Comparison of ENCODE assay signal across 15 cellular contexts in genomic region chr9:109535365-109535764, GRCh38. TPM values are rescaled to one million over a fixed set of nuclear protein-coding genes. Genes with fewer than 3 reads are reported as not detected.
DNase-seq lines count a peak whose midpoint lies in the region; ATAC-seq, FAIRE-seq and TF ChIP-seq lines count a peak whose summit lies in the region.
"Had no signal": no experiment of that assay in that cellular context is flagged by ENCODE, and none has a peak within 500 bp of the region (broad histone marks: within the 10 kb centered on the region; RNA-seq: fewer than 3 reads in every experiment).

No MANE protein-coding gene starts in this region.

- 32% methylated on average over 6 of the region's 6 CpGs for WGBS in A549 (ENCODE audit: missing lambda C conversion rate)
- WGBS in K562 (ENCODE audit: insufficient coverage, low coverage, missing lambda C conversion rate) = 0% methylated on average over 6 of the region's 6 CpGs

- in situ Hi-C loops in K562 (cut with MboI) = no loop called here

- peaks cover 3% of the 10 kb centered on the region for H3K9me3 Mint-ChIP-seq in stimulated activated effector memory CD8-positive, alpha-beta T cell treated with anti-CD3 and anti-CD28 coated beads, Interleukin-12 subunit alpha, Interleukin-12 subunit beta, amount 100 ng/mL, for 72 hours
- H3K9me3 Mint-ChIP-seq: HFFc6 had no signal

- FAIRE-seq in A549 (lab: Jason Lieb, UNC) (no peak), K562 (lab: Jason Lieb, UNC) (no peak), frontal cortex (lab: Jason Lieb, UNC) (no peak)

- POLR2A ChIA-PET in A549 (lab: Yijun Ruan, JAX) (no interaction called here), A673 (lab: Charles Lee; ENCODE audit: low non-redundant PET) (no interaction called here), K562 (lab: Yijun Ruan, JAX) (interaction anchor here (0.8 kb wide), 1 partner anchor 10 kb away, joined by 3 read pairs; no protein-coding TSS in a partner anchor)

- H3K4me3 ChIP-seq in A549 = no peak overlapping the region
- H3K4me3 ChIP-seq in A673 (ENCODE audit: low read depth, low read length, poor library complexity, severe bottlenecking) = no peak overlapping the region
- no peak overlapping the region for H3K4me3 ChIP-seq in K562
- H3K4me3 ChIP-seq: BLaER1 had no signal

- TF ChIP-seq CTCF in A549 (IDR thresholded peaks at IDR 0.05) = no peak
- no peak for TF ChIP-seq CTCF in A673 (conservative IDR thresholded peaks at IDR 0.05; ENCODE audit: low read depth, low read length)
- TF ChIP-seq CTCF in K562 (IDR thresholded peaks at IDR 0.05 in 2 of 3, conservative IDR thresholded peaks at IDR 0.05 in 1 of 3; ENCODE audit: insufficient read depth in 2 of 3, low read depth in 1 of 3, low read length in 3 of 3) = no peak

- no peak overlapping the region for H3K27ac ChIP-seq in A549
- H3K27ac ChIP-seq in A673 (ENCODE audit: low read depth, low read length, poor library complexity, severe bottlenecking) = no peak overlapping the region
- H3K27ac ChIP-seq in K562 (ENCODE audit: extremely low read depth, low read depth, low read length) = no peak overlapping the region
- H3K27ac ChIP-seq: BLaER1 had no signal

- no peak for TF ChIP-seq EP300 in A549 (IDR thresholded peaks at IDR 0.05)
- no peak for TF ChIP-seq EP300 in K562 (IDR thresholded peaks at IDR 0.05; ENCODE audit: low read length)

- ATAC-seq in A549 (no peak), K562 (no peak)
- ATAC-seq in stimulated activated effector memory CD8-positive, alpha-beta T cell treated with anti-CD3 and anti-CD28 coated beads, Interleukin-12 subunit alpha, Interleukin-12 subunit beta, amount 100 ng/mL, for 72 hours = no peak

- H4K20me1 ChIP-seq in K562 (replicated peaks; ENCODE audit: control insufficient read depth, insufficient read depth, low read length) = no peaks in the 10 kb centered on the region
- H4K20me1 ChIP-seq: BLaER1 had no signal

- H3K36me3 ChIP-seq in A673 (ENCODE audit: insufficient read depth, low read length, poor library complexity, severe bottlenecking) = no peaks in the 10 kb centered on the region
- H3K36me3 ChIP-seq in K562 (ENCODE audit: control insufficient read depth, insufficient read depth, low read length) = no peaks in the 10 kb centered on the region
- H3K36me3 ChIP-seq: BLaER1 had no signal

- H3K4me1 ChIP-seq in A549 (no peaks in the 10 kb centered on the region), A673 (ENCODE audit: insufficient read depth, low read length, poor library complexity, severe bottlenecking) (no peaks in the 10 kb centered on the region), K562 (replicated peaks in 1 of 2; ENCODE audit: control insufficient read depth in 2 of 2, insufficient read depth in 2 of 2, low read length in 2 of 2) (peaks cover 0 to 4% of the 10 kb centered on the region in 2 experiments; a peak in 2 of 5 replicates)
- H3K4me1 ChIP-seq: BLaER1, Caco-2 had no signal

- H3K9me3 ChIP-seq in A549 (0 out of 3 replicates have a peak, but pooled peaks cover 3% of the 10 kb centered on the region), A673 (ENCODE audit: low read depth, low read length, poor library complexity, severe bottlenecking) (no peaks in the 10 kb centered on the region), K562 (replicated peaks; ENCODE audit: control insufficient read depth, insufficient read depth, low read depth, low read length) (no peaks in the 10 kb centered on the region)
- H3K9me3 ChIP-seq: Caco-2 had no signal

- no peaks in the 10 kb centered on the region for H3K79me2 ChIP-seq in K562 (ENCODE audit: control insufficient read depth, insufficient read depth, low read length)

- H2AFZ ChIP-seq in K562 (ENCODE audit: low read depth, low read length) = no peak overlapping the region

- no peaks in the 10 kb centered on the region for H3K9me1 ChIP-seq in K562 (ENCODE audit: control insufficient read depth, insufficient read depth, low read length)

- intact Hi-C loops in A673 (cut with micrococcal nuclease; ENCODE audit: unreplicated experiment) = no loop called here
- intact Hi-C loops in K562 (cut with micrococcal nuclease) = no loop called here

- H3K9ac ChIP-seq in K562 (ENCODE audit: insufficient read depth in 1 of 2, low read depth in 2 of 2, low read length in 2 of 2) = no peak overlapping the region
- H3K9ac ChIP-seq: BLaER1 had no signal

- H3K4me2 ChIP-seq in A549 = no peak overlapping the region
- H3K4me2 ChIP-seq in K562 (ENCODE audit: insufficient read depth, low read length) = no peak overlapping the region
- H3K4me2 ChIP-seq: BLaER1 had no signal

- BruUV-seq in A673 (replicated peaks; lab: Mats Ljungman, UMichigan) = no TSS peak
- no TSS peak for BruUV-seq in K562 (replicated peaks; lab: Mats Ljungman, UMichigan)

- H3K27me3 ChIP-seq in A673 (replicated peaks; ENCODE audit: insufficient read depth, low read depth, low read length, poor library complexity) = peaks cover 19% of the 10 kb centered on the region
- peaks cover 5 to 9% of the 10 kb centered on the region in 2 experiments; a peak in 4 of 5 replicates for H3K27me3 ChIP-seq in K562 (ENCODE audit: control insufficient read depth in 2 of 2, insufficient read depth in 2 of 2, low read length in 2 of 2)
- H3K27me3 ChIP-seq: BLaER1 had no signal

- TF ChIP-seq POLR2A in A549 (IDR thresholded peaks at IDR 0.05; ENCODE audit: low read length) = no peak
- TF ChIP-seq POLR2A in K562 (conservative IDR thresholded peaks at IDR 0.05) = no peak

- H3K27ac Mint-ChIP-seq in stimulated activated effector memory CD8-positive, alpha-beta T cell treated with anti-CD3 and anti-CD28 coated beads, Interleukin-12 subunit alpha, Interleukin-12 subunit beta, amount 100 ng/mL, for 72 hours = no peak overlapping the region
- H3K27ac Mint-ChIP-seq: CD8-positive, alpha-beta memory T cell; HFFc6; IgD-negative memory B cell had no signal

- H3K4me3 Mint-ChIP-seq in stimulated activated effector memory CD8-positive, alpha-beta T cell treated with anti-CD3 and anti-CD28 coated beads, Interleukin-12 subunit alpha, Interleukin-12 subunit beta, amount 100 ng/mL, for 72 hours = no peak overlapping the region
- H3K4me3 Mint-ChIP-seq: CD8-positive, alpha-beta memory T cell; HFFc6; IgD-negative memory B cell had no signal

- no peaks in the 10 kb centered on the region for H3K36me3 Mint-ChIP-seq in stimulated activated effector memory CD8-positive, alpha-beta T cell treated with anti-CD3 and anti-CD28 coated beads, Interleukin-12 subunit alpha, Interleukin-12 subunit beta, amount 100 ng/mL, for 72 hours
- H3K36me3 Mint-ChIP-seq: CD8-positive, alpha-beta memory T cell; IgD-negative memory B cell had no signal

- TF ChIP-seq RAD21 in A549 (conservative IDR thresholded peaks at IDR 0.05 in 1 of 2, IDR thresholded peaks at IDR 0.05 in 1 of 2) = no peak
- TF ChIP-seq RAD21 in K562 (CRISPR knock-in tag; conservative IDR thresholded peaks at IDR 0.05 in 1 of 2, IDR thresholded peaks at IDR 0.05 in 1 of 2) = no peak

- CTCF ChIA-PET in A549 (lab: Yijun Ruan, JAX) (interaction anchor here (0.6 to 1.3 kb wide), 3 partner anchors 9 to 539 kb away, joined by 3 to 4 read pairs (median 3); no protein-coding TSS in a partner anchor), A673 (lab: Charles Lee) (no interaction called here), K562 (lab: Yijun Ruan, JAX; ENCODE audit: low intra/inter-chr PET ratio) (no interaction called here)

- H3K4me1 Mint-ChIP-seq in stimulated activated effector memory CD8-positive, alpha-beta T cell treated with anti-CD3 and anti-CD28 coated beads, Interleukin-12 subunit alpha, Interleukin-12 subunit beta, amount 100 ng/mL, for 72 hours = no peaks in the 10 kb centered on the region
- H3K4me1 Mint-ChIP-seq: CD8-positive, alpha-beta memory T cell; IgD-negative memory B cell had no signal

- DNase-seq in A549 (ENCODE audit: low read depth in 1 of 2, low spot score in 1 of 2) (no peak), A673 (ENCODE audit: low spot score) (peak; percentile 5), NCI-H82 treated with DMSO at 0.1 percent for 48 hours (lab: John Stamatoyannopoulos, UW; ENCODE audit: unreplicated experiment) (peak; percentile 5), K562 (ENCODE audit: extremely low read depth in 1 of 4, low spot score in 3 of 4) (no peak), ureter (ENCODE audit: low spot score) (no peak), frontal cortex (ENCODE audit: low spot score in 2 of 2) (no peak)
- no peak for DNase-seq in stimulated activated effector memory CD8-positive, alpha-beta T cell treated with anti-CD3 and anti-CD28 coated beads, Interleukin-12 subunit alpha, Interleukin-12 subunit beta, amount 100 ng/mL, for 72 hours (ENCODE audit: low spot score in 2 of 2)
- DNase-seq: AML-193; Caco-2; CD8-positive, alpha-beta memory T cell; DMS53; HCEC 1CT; HFFc6 had no signal

RNA-seq across cellular contexts. Expression of gene PTPN3, which starts 37.3 kb away (rescaled TPM):
- polyA plus RNA-seq in A549 (2011; rRNA removed) (20.3 and 30.6 TPM in 2 replicates), A549 (2017; fragmentation: RNase III; extraction: RNeasy Plus Mini Kit Qiagen cat#74134 plus additional on column Dnase treatment) (8.5 to 8.9 TPM (median 8.6 TPM) in 3 replicates), K562 (2011; rRNA removed) (not detected in 2 replicates), K562 (2014; fragmentation: Illumina TruSeq; extraction: Trizol) (not detected in 2 replicates), K562 (2014; fragmentation: Nextera tagmentation; extraction: Ambion mirVana) (not detected), K562 (2014; rRNA removed) (not detected in 2 replicates)
- 7.5 and 8.3 TPM in 2 replicates for polyA plus RNA-seq in A549 (2012; cell fraction: cytosol; rRNA removed)
- polyA plus RNA-seq in A549 (2012; cell fraction: nucleus; rRNA removed) = 9.8 and 15.0 TPM in 2 replicates
- 15.7 and 18.3 TPM in 2 replicates for polyA minus RNA-seq in A549 (2011; rRNA and poly(A)+ RNA removed)
- total RNA-seq in A673 (2021) (1.0 and 1.1 TPM in 2 replicates), K562 (2014; rRNA removed) (not detected in 2 replicates), K562 (2014; rRNA removed; fragmentation: Illumina TruSeq; extraction: Trizol) (not detected in 2 replicates), K562 (2015; rRNA removed; fragmentation: Illumina TruSeq; extraction: Trizol) (not detected in 2 replicates), K562 (2021) (0.02 and 0.20 TPM in 2 replicates), ureter (36.4 TPM), frontal cortex (3.3 TPM)
- total RNA-seq in K562 (2011; cell fraction: chromatin; rRNA removed; ENCODE audit: low replicate concordance) = not detected in 2 replicates
- total RNA-seq in K562 (2011; cell fraction: nucleolus; rRNA removed) = not detected in 2 replicates
- not detected in 2 replicates for total RNA-seq in K562 (2011; cell fraction: nucleoplasm; rRNA removed)
- polyA plus RNA-seq in K562 (2011; cell fraction: cytosol; rRNA removed) = not detected in 2 replicates
- polyA plus RNA-seq in K562 (2011; cell fraction: nucleus; rRNA removed) = not detected in 2 replicates
- 0.01 TPM in 1 of 2 replicates, not detected in the other for polyA plus RNA-seq in K562 (2012)
- not detected in 2 replicates for polyA minus RNA-seq in K562 (2011; rRNA and poly(A)+ RNA removed)
- polyA minus RNA-seq in K562 (2011; cell fraction: cytosol; rRNA and poly(A)+ RNA removed) = not detected in 2 replicates
- polyA minus RNA-seq in K562 (2011; cell fraction: nucleus; rRNA and poly(A)+ RNA removed) = not detected in 2 replicates
- total RNA-seq: HFFc6 had no signal
- polyA plus RNA-seq: CD8-positive, alpha-beta memory T cell; IgD-negative memory B cell had no signal

Comparison
In these comparisons a context has a peak if more than half of its experiments do, and no peak if none do; other contexts are left out.
1. DNase-seq: peak in A673 (single experiment) and NCI-H82 treated with DMSO at 0.1 percent for 48 hours (single experiment); none in A549 (0 of 2), K562 (0 of 4), stimulated activated effector memory CD8-positive, alpha-beta T cell treated with anti-CD3 and anti-CD28 coated beads, Interleukin-12 subunit alpha, Interleukin-12 subunit beta, amount 100 ng/mL, for 72 hours (0 of 2), ureter (single experiment) and frontal cortex (0 of 2).
2. Of the 35 proteins assayed by ChIP-seq in both K562 and A549: peak only in K562: none; only in A549: USF2; in both: none; in neither: 34.